In genomic region chr11:15724611-15725010, GRCh38 we compare ENCODE assay signal across 2 cellular contexts.
TF ChIP-seq lines count a peak whose summit lies in the region.

No MANE protein-coding gene starts in this region.

TF ChIP-seq in liver, 16 proteins besides CTCF, POLR2A, EP300 and RAD21 (continued from another document):
- TF ChIP-seq HNF4G (IDR thresholded peaks at IDR 0.05) (no peak), NR2F2 (IDR thresholded peaks at IDR 0.05) (no peak), MAX (IDR thresholded peaks at IDR 0.05) (no peak), JUND (IDR thresholded peaks at IDR 0.05) (no peak), TAF1 (conservative IDR thresholded peaks at IDR 0.05) (no peak), GABPA (IDR thresholded peaks at IDR 0.05 in 1 of 2, conservative IDR thresholded peaks at IDR 0.05 in 1 of 2) (no peak), ATF3 (IDR thresholded peaks at IDR 0.05) (no peak), FOXA2 (IDR thresholded peaks at IDR 0.05) (no peak), ZBTB33 (IDR thresholded peaks at IDR 0.05) (no peak)

TF ChIP-seq in HepG2, 621 proteins besides CTCF, POLR2A, EP300 and RAD21:
- TF ChIP-seq TERF1 (CRISPR knock-in tag; IDR thresholded peaks at IDR 0.05), result no peak
